ENCODE assay signal across 8 cellular contexts in the genomic region with DNA sequence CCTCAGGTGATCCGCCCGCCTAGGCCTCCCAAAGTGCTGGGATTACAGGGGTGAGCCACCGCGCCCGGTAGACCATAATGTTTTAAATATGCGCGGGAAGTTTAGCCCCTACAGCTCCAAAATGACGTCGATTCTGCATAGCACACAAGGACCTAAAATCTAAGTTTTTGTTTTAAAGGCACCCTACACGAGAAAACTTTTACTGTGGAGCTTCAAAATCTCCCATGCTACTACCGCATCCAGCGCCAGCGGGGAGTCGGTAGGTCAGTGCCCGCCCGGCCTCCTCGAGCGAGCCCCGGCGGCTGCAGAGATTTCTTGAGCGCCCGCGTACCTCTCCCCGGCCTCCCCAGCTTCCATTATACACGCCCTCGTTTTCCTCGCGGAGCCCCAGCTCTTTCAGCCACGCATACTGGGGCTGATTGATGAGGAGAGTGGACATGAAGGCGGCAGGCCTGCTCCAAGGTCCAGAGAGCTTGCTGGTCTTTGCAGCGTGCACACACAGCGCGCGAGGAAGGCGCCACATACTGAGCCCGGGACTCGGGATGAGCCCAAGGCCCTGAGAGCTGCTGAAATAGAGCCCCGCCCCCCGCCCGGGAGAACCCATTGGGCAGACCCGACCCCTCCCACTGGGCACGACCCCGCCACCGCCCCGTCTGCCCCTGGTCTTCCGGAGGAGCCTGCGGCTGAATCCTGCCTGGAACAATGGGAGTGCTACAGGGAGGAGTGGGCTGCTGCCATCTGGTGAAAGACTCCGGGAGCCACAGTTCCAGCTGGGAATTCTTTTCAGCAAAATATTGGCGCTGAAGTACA.
DNase-seq lines count a peak whose midpoint lies in the region; ATAC-seq and TF ChIP-seq lines count a peak whose summit lies in the region.

ALDH7A1 (minus strand) TSS at position 544 of the 810 bp plus-strand sequence; CDS start at position 523, 21 bp downstream.

- DNase-seq in AG09309 (ENCODE audit: low read depth) (peak; percentile 69), NCI-H82 treated with DMSO at 0.1 percent for 48 hours (lab: John Stamatoyannopoulos, UW; ENCODE audit: unreplicated experiment) (peak; percentile 83), activated T-helper 1 cell treated with Interleukin-2 at 50 U/mL for 16 hours (ENCODE audit: low read depth) (peak; percentile 13), fibroblast of gingiva (ENCODE audit: low read depth) (peak; percentile 93)
- DNase-seq in stimulated activated naive CD8-positive, alpha-beta T cell treated with anti-CD3 and anti-CD28 coated beads, Interleukin-15, Interleukin-2, amounts not matched to agents 100 U/mL and 50 U/mL, for 24 hours, result peak; percentile 67

- TF ChIP-seq CTCF in AG09309 (IDR thresholded peaks at IDR 0.05; ENCODE audit: control insufficient read depth, insufficient read depth, low read depth, low read length, missing control alignments), result peak; percentile 64

- ATAC-seq in GM19023 (IDR thresholded peaks at IDR 0.05; ENCODE audit: unreplicated experiment) (peak; percentile 88), HG03135 (IDR thresholded peaks at IDR 0.05; ENCODE audit: unreplicated experiment) (peak; percentile 57)
- peak; percentile 78 for ATAC-seq in stimulated activated naive CD8-positive, alpha-beta T cell treated with anti-CD3 and anti-CD28 coated beads, Interleukin-15, Interleukin-2, amounts not matched to agents 100 U/mL and 50 U/mL, for 24 hours

- H3K27me3 ChIP-seq in mucosa of stomach (ENCODE audit: control insufficient read depth, insufficient read depth, low read length), result no peaks in the 10 kb centered on the region

- H3K4me1 ChIP-seq in mucosa of stomach (ENCODE audit: control insufficient read depth, insufficient read depth, low read length), result peaks cover 18% of the 10 kb centered on the region

- no peaks in the 10 kb centered on the region for H3K36me3 ChIP-seq in mucosa of stomach (ENCODE audit: control insufficient read depth, insufficient read depth, low read length)

- H3K9ac ChIP-seq in mucosa of stomach (ENCODE audit: low read length), result peak within 1 kb of the TSS; percentile 78

- H3K4me3 ChIP-seq in AG09309 (ENCODE audit: control insufficient read depth, low read depth, low read length) (peak within 1 kb of the TSS; percentile 58), mucosa of stomach (ENCODE audit: low read length) (peak within 1 kb of the TSS; percentile 36)

- H3K9me3 ChIP-seq in mucosa of stomach (ENCODE audit: control insufficient read depth, low read length), result no peaks in the 10 kb centered on the region

Comparison
In these comparisons a context has a peak if more than half of its experiments do, and no peak if none do; other contexts are left out.
1. Peak in every context shown above with its lines: DNase-seq, ATAC-seq and H3K4me3 ChIP-seq.
2. DNase-seq: peak in every context shown above with its lines; median percentile 93 in fibroblast of gingiva; 83 in NCI-H82 treated with DMSO at 0.1 percent for 48 hours; 69 in AG09309; 67 in stimulated activated naive CD8-positive, alpha-beta T cell treated with anti-CD3 and anti-CD28 coated beads, Interleukin-15, Interleukin-2, amounts not matched to agents 100 U/mL and 50 U/mL, for 24 hours; 13 in activated T-helper 1 cell treated with Interleukin-2 at 50 U/mL for 16 hours.